20 cellular contexts compared by ENCODE assay signal in genomic region chr2:173272895-173273294, GRCh38.
DNase-seq lines count a peak whose midpoint lies in the region; ATAC-seq and TF ChIP-seq lines count a peak whose summit lies in the region.
"Had no signal": no experiment of that assay in that cellular context is flagged by ENCODE, and none has a peak within 500 bp of the region (broad histone marks: within the 10 kb centered on the region; RNA-seq: fewer than 3 reads in every experiment).

No MANE protein-coding gene starts in this region.

- H2BK12ac ChIP-seq in neuronal stem cell (ENCODE audit: low read length) = no peak overlapping the region

- no CpG with 5 or more reads among the region's 2 CpGs for WGBS in neuronal stem cell (ENCODE audit: extremely low coverage in 2 of 2, insufficient read length in 2 of 2, insufficient replicate concordance in 1 of 2), 2 donors

- TF ChIP-seq CTCF in brain (conservative IDR thresholded peaks at IDR 0.05) = no peak

- peaks cover 2% of the 10 kb centered on the region for H3K27me3 Mint-ChIP-seq in brain

- no peak overlapping the region for H3K9ac ChIP-seq in neuronal stem cell (ENCODE audit: low read depth, low read length, poor library complexity)
- H3K9ac ChIP-seq: BLaER1 had no signal

- H3K9me3 ChIP-seq in neuronal stem cell (replicated peaks in 1 of 2; ENCODE audit: control insufficient read depth in 2 of 2, insufficient read depth in 1 of 2, low read depth in 1 of 2, low read length in 2 of 2) = peaks cover 2 to 5% of the 10 kb centered on the region in 2 donors
- H3K9me3 ChIP-seq: A549, SJSA1 had no signal

- peaks cover 14% of the 10 kb centered on the region for H3K4me1 Mint-ChIP-seq in brain
- H3K4me1 Mint-ChIP-seq: CD4-positive, alpha-beta memory T cell had no signal

- H3K36me3 ChIP-seq in H7 (replicated peaks; ENCODE audit: control insufficient read depth, insufficient read depth, low read length) (no peaks in the 10 kb centered on the region), neuronal stem cell (replicated peaks in 1 of 2; ENCODE audit: control insufficient read depth in 2 of 2, insufficient read depth in 2 of 2, low read length in 2 of 2) (no peaks in the 10 kb centered on the region)
- H3K36me3 ChIP-seq: BLaER1, SJSA1 had no signal

- H3K4me2 ChIP-seq in neuronal stem cell (ENCODE audit: insufficient read depth, low read length, poor library complexity, severe bottlenecking) = no peak overlapping the region
- H3K4me2 ChIP-seq: A549, BLaER1 had no signal

- H3K4me3 ChIP-seq in H7 (ENCODE audit: insufficient read depth, low read depth, low read length) (no peak overlapping the region), neuronal stem cell (ENCODE audit: low read length in 2 of 2) (no peak overlapping the region)
- H3K4me3 ChIP-seq: A549, BLaER1, GM12878, SJSA1 had no signal

- no peak overlapping the region for H3K4ac ChIP-seq in neuronal stem cell (ENCODE audit: low read length)

- H3K9me3 Mint-ChIP-seq in brain = peaks cover 4 to 27% (median 9%) of the 10 kb centered on the region in 5 experiments

- peaks cover 4% of the 10 kb centered on the region for H3K36me3 Mint-ChIP-seq in brain
- H3K36me3 Mint-ChIP-seq: CD4-positive, alpha-beta memory T cell had no signal

- no peaks in the 10 kb centered on the region for H3K79me1 ChIP-seq in neuronal stem cell (ENCODE audit: low read depth, low read length)

- H2AFZ ChIP-seq in neuronal stem cell (ENCODE audit: low read length) = peak overlapping the region; percentile 27

- no peak overlapping the region for H2AK5ac ChIP-seq in neuronal stem cell (ENCODE audit: low read depth, low read length)

- no peak overlapping the region for H4K91ac ChIP-seq in neuronal stem cell (ENCODE audit: low read depth, low read length, poor library complexity)

- no peak overlapping the region for H2BK120ac ChIP-seq in neuronal stem cell (ENCODE audit: low read depth, low read length)

- no peak overlapping the region for H2BK5ac ChIP-seq in neuronal stem cell (ENCODE audit: low read length)

- no peak overlapping the region for H4K8ac ChIP-seq in neuronal stem cell (ENCODE audit: low read depth, low read length)

- H3K18ac ChIP-seq in neuronal stem cell (ENCODE audit: low read length) = no peak overlapping the region

- ATAC-seq in HG02610 (IDR thresholded peaks at IDR 0.05; ENCODE audit: unreplicated experiment) = no peak
- ATAC-seq: A549, GM12878 had no signal

- H3K23ac ChIP-seq in neuronal stem cell (ENCODE audit: low read depth, low read length, poor library complexity) = no peak overlapping the region

- H2BK15ac ChIP-seq in neuronal stem cell (ENCODE audit: low read length) = no peak overlapping the region

- H3K27me3 ChIP-seq in H7 (ENCODE audit: control insufficient read depth, insufficient read depth, low read length) (no peaks in the 10 kb centered on the region), neuronal stem cell (ENCODE audit: control insufficient read depth in 3 of 3, insufficient read depth in 3 of 3, low read depth in 1 of 3, low read length in 3 of 3) (no peaks in the 10 kb centered on the region)
- H3K27me3 ChIP-seq: BLaER1, SJSA1 had no signal

- H3K14ac ChIP-seq in neuronal stem cell (ENCODE audit: low read length) = no peak overlapping the region

- DNase-seq in H7 = peak; percentile 21
- DNase-seq in NCI-H2227 treated with DMSO at 0.1 percent for 48 hours (lab: John Stamatoyannopoulos, UW) = peak; percentile 33
- no peak for DNase-seq in neuronal stem cell (ENCODE audit: low spot score)
- DNase-seq in HuH-7 (ENCODE audit: low spot score) = no peak
- no peak for DNase-seq in NCI-H345 (lab: John Stamatoyannopoulos, UW)
- DNase-seq: CD4-positive, alpha-beta memory T cell; DMS53; EL; IMR-90; NCI-H1417 treated with DMSO at 0.1 percent for 48 hours; NCI-H2029; NCI-H2171; NCI-H510A; NCI-H774 had no signal

- peak overlapping the region in 1 of 5 experiments; percentile 17 for H3K4me3 Mint-ChIP-seq in brain
- H3K4me3 Mint-ChIP-seq: CD4-positive, alpha-beta memory T cell had no signal

- peak overlapping the region; percentile 44 to 87 (median 71) for H3K27ac Mint-ChIP-seq in brain
- H3K27ac Mint-ChIP-seq: CD4-positive, alpha-beta memory T cell had no signal

- peaks cover 5 to 7% of the 10 kb centered on the region in 2 donors for H3K4me1 ChIP-seq in neuronal stem cell (ENCODE audit: control insufficient read depth in 2 of 2, insufficient read depth in 1 of 2, low read depth in 1 of 2, low read length in 2 of 2)
- H3K4me1 ChIP-seq: BLaER1, SJSA1 had no signal

- H3K27ac ChIP-seq in neuronal stem cell (replicated peaks; ENCODE audit: low read length) = peak overlapping the region; percentile 59
- H3K27ac ChIP-seq: A549, BLaER1, SJSA1 had no signal

Comparison
In these comparisons a context has a peak if more than half of its experiments do, and no peak if none do; other contexts are left out.
1. DNase-seq: peak in H7 (single experiment) and NCI-H2227 treated with DMSO at 0.1 percent for 48 hours (single experiment); none in neuronal stem cell (single experiment), HuH-7 (single experiment) and NCI-H345 (single experiment).